ENCODE assay signal across 1 cellular context in the genomic region with DNA sequence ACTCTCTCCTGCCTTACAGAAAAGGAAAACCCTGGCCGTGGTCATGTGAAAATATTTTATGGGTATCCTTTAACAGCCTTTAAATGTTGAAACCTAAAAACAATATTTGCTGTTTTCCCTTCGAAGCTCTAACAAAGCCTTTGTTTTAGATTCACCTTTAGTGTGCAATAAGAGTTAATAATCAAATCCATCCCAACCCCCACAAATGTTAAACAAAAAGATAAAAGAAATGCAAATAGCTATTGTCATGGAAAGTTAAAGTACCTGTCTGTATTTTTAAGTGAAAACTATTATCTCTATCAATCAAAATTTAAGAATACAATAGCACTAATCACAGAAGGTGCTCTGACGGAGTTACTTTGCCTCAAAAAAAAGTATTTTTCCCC.
TF ChIP-seq lines count a peak whose summit lies in the region.

No MANE protein-coding gene starts in this region.

TF ChIP-seq in HepG2, 621 proteins besides CTCF, POLR2A, EP300 and RAD21 (continued from another document):
- no peak for TF ChIP-seq ZMAT5 (CRISPR knock-in tag; IDR thresholded peaks at IDR 0.05; ENCODE audit: borderline replicate concordance, low read depth)
- TF ChIP-seq ZFP82 (CRISPR knock-in tag; IDR thresholded peaks at IDR 0.05; ENCODE audit: borderline replicate concordance) = no peak
- TF ChIP-seq PREB (CRISPR knock-in tag; IDR thresholded peaks at IDR 0.05) = no peak
TF ChIP-seq in HepG2: peak in this region for 1.
